Comparison of ENCODE assay signal across 3 cellular contexts in the genomic region with DNA sequence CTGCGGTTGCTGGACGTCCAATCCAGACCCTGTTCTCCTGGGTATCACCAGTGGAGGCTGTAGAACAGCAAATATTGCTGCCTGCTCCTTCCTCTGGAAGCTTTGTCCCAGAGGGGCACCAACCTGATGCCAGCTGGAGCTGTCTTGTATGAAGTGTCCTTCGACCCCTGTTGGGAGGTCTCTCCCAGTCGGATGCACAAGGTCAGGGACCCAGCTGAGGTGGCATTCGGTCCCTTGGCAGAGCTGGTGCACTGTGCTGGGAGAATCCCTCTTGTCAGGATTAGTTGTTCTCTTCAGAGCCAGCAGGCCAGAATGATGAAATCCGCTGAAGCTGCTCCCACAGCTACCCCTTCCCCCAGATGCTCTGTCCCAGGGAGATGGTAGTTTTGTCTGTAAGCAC.
"Had no signal": no experiment of that assay in that cellular context is flagged by ENCODE, and none has a peak within 500 bp of the region (broad histone marks: within the 10 kb centered on the region; RNA-seq: fewer than 3 reads in every experiment).

No MANE protein-coding gene starts in this region.

- DNase-seq: GDM1, GF-D8 had no signal

- ATAC-seq: GM12878 had no signal
